In the genomic region with DNA sequence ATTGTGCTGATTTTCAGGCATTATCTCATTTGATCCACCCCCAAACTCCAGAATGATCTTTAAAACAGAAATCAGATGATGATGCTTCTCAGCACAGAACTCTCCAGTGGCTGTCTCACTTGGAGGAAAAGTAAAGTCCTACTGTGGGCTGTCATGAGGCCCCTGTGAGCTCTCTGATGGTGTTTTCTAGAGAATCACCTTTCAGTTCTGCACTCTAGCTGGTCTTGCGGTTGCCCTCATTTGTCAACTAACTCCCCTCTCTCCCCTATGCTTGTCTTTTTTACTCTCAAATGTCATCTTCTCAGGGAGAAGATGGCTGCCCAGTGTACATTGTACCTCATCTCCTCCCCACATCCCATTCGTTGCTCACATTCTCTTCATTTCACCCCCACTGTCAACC, we compare ENCODE assay signal across 25 cellular contexts.
"Had no signal": no experiment of that assay in that cellular context is flagged by ENCODE, and none has a peak within 500 bp of the region (broad histone marks: within the 10 kb centered on the region; RNA-seq: fewer than 3 reads in every experiment).

No MANE protein-coding gene starts in this region.

- H3K4me3 ChIP-seq: coronary artery, dorsolateral prefrontal cortex, esophagus squamous epithelium, gastrocnemius medialis, heart right ventricle, left lung, lower lobe of right lung had no signal

- H3K4me1 ChIP-seq: gastrocnemius medialis, heart right ventricle, left lung, lower lobe of right lung had no signal

- ATAC-seq: gastrocnemius medialis; heart right ventricle; left cardiac atrium; left ventricle myocardium superior; lower lobe of right lung; naive thymus-derived CD4-positive, alpha-beta T cell had no signal

- H3K9me3 ChIP-seq: esophagus squamous epithelium, gastrocnemius medialis, heart right ventricle, left lung, lower lobe of right lung had no signal

- H3K36me3 ChIP-seq: esophagus squamous epithelium, gastrocnemius medialis, heart right ventricle, left lung, lower lobe of right lung had no signal

- H3K9me3 Mint-ChIP-seq: memory B cell had no signal

- DNase-seq: dermis blood vessel endothelial cell; dorsolateral prefrontal cortex; effector CD4-positive, alpha-beta T cell; effector memory CD4-positive, alpha-beta T cell; esophagus squamous epithelium; foreskin fibroblast; foreskin melanocyte; gastrocnemius medialis; glutamatergic neuron; head of caudate nucleus; heart right ventricle; hippocampal formation; left cardiac atrium; left lung; left ventricle myocardium superior; lower lobe of right lung; mesendoderm; midbrain; naive thymus-derived CD4-positive, alpha-beta T cell had no signal

- H3K27ac Mint-ChIP-seq: memory B cell had no signal

- H3K27me3 ChIP-seq: esophagus squamous epithelium, gastrocnemius medialis, heart right ventricle, left lung had no signal

- H3K4me1 Mint-ChIP-seq: memory B cell had no signal

- FAIRE-seq: colon, endothelial cell of umbilical vein, islet of Langerhans, keratinocyte had no signal

- H3K27ac ChIP-seq: coronary artery, dorsolateral prefrontal cortex, esophagus squamous epithelium, gastrocnemius medialis, heart right ventricle, left lung, lower lobe of right lung had no signal

- H3K36me3 Mint-ChIP-seq: memory B cell had no signal

- H3K4me3 Mint-ChIP-seq: memory B cell had no signal
